In the genomic region with DNA sequence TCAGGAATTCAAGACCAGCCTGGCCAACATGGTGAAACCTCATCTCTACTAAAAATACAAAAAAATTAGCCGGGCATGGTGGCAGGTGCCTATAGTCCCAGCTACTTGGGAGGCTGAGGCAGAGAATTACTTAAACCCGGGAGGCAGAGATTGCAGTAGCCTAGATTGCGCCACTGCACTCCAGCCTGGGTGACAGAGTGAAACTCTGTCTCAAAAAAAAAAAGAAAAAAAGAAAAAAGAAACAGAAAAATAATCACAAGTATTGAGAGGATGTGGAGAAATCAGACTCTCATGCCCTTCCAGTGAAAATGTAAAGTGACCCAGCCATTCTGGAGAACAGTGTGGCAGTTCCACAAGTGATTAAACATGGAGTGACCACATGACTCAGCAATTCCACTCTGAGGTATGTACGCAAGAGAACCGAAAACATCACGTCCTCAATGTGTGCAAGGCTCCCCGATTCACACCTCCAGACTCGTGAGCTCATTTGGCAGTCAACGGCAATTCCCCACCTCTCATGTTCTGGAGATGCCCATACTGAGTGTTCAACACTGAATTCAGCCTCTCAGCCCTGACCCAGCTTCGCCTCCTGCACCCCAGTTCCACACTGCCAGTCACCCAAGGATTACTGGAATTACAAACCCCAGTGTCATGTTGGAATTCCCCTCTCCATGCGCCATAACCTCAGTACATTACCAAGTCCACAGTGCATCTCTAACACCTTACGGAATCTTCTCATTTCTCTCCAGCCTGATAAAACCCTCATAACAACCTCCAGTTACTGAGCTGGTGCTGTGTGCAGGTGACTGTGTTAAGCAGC, we compare ENCODE assay signal across 10 cellular contexts. TPM values are rescaled to one million over a fixed set of nuclear protein-coding genes. Genes with fewer than 3 reads are reported as not detected.
DNase-seq lines count a peak whose midpoint lies in the region; ATAC-seq and TF ChIP-seq lines count a peak whose summit lies in the region.
"Had no signal": no experiment of that assay in that cellular context is flagged by ENCODE, and none has a peak within 500 bp of the region (broad histone marks: within the 10 kb centered on the region; RNA-seq: fewer than 3 reads in every experiment).

No MANE protein-coding gene starts in this region.

- peak; percentile 95 for ATAC-seq in HG03442 (IDR thresholded peaks at IDR 0.05; ENCODE audit: unreplicated experiment)

- H3K9me3 ChIP-seq in breast epithelium, result no peaks in the 10 kb centered on the region
- H3K9me3 ChIP-seq: BLaER1 treated with 17β-estradiol and CSF1 and Interleukin-3, amounts not matched to agents 10 nM and 100 nM had no signal

- DNase-seq in activated effector memory CD4-positive, alpha-beta T cell treated with anti-CD3 and anti-CD28 coated beads, Interleukin-2, amount 50 U/mL, for 16 hours, result peak; percentile 79
- DNase-seq in activated effector memory CD4-positive, alpha-beta T cell treated with Interleukin-2 at 50 U/mL for 16 hours, result no peak
- DNase-seq in breast epithelium (ENCODE audit: low spot score in 2 of 2) (no peak), COR-L47 (lab: John Stamatoyannopoulos, UW) (no peak), NCI-H748 treated with DMSO at 0.1 percent for 48 hours (lab: John Stamatoyannopoulos, UW) (no peak), ecto neural progenitor cell (ENCODE audit: low spot score) (no peak)
- DNase-seq in stimulated activated CD4-positive, alpha-beta T cell treated with anti-CD3 and anti-CD28 coated beads, Interleukin-1b, Interleukin-23, amount 100 ng/mL, for 24 hours (ENCODE audit: low read depth in 4 of 4, low spot score in 1 of 4), result peak in 3 of 4 experiments; percentile 23 to 44 (median 33)

- H3K4me1 ChIP-seq in breast epithelium, result no peaks in the 10 kb centered on the region

- H3K4me3 ChIP-seq in breast epithelium, result no peak overlapping the region
- H3K4me3 ChIP-seq: BLaER1 treated with 17β-estradiol and CSF1 and Interleukin-3, amounts not matched to agents 10 nM and 100 nM; SK-N-MC had no signal

- no peaks in the 10 kb centered on the region for H3K27me3 ChIP-seq in breast epithelium
- H3K27me3 ChIP-seq: BLaER1 treated with 17β-estradiol and CSF1 and Interleukin-3, amounts not matched to agents 10 nM and 100 nM had no signal

- no peaks in the 10 kb centered on the region for H3K36me3 ChIP-seq in breast epithelium

- H3K27ac ChIP-seq in breast epithelium, result peak overlapping the region; percentile 50 to 71
- H3K27ac ChIP-seq: BLaER1 treated with 17β-estradiol and CSF1 and Interleukin-3, amounts not matched to agents 10 nM and 100 nM; SK-N-MC had no signal

- TF ChIP-seq POLR2A in breast epithelium (IDR thresholded peaks at IDR 0.05), result no peak

- TF ChIP-seq CTCF in breast epithelium (IDR thresholded peaks at IDR 0.05), result no peak

- intact Hi-C loops in breast epithelium (cut with DNase I; ENCODE audit: low total_unique reads), result loop anchor here (10.0 kb wide), 1 partner anchor 175 kb away; no protein-coding TSS in a partner anchor

RNA-seq across cellular contexts. Expression of gene ACOX3, which starts 21.1 kb away (rescaled TPM):
- 10 to 100 TPM; 24.0 to 69.4 (median 47.9) TPM for total RNA-seq in breast epithelium

RNA-seq across cellular contexts. Expression of gene TRMT44, which starts 21.1 kb away (rescaled TPM):
- total RNA-seq in breast epithelium, result 10 to 100 TPM; 24.6 to 47.7 (median 28.2) TPM

Comparison
In these comparisons a context has a peak if more than half of its experiments do, and no peak if none do; other contexts are left out.
1. DNase-seq: peak in activated effector memory CD4-positive, alpha-beta T cell treated with anti-CD3 and anti-CD28 coated beads, Interleukin-2, amount 50 U/mL, for 16 hours (single experiment) and stimulated activated CD4-positive, alpha-beta T cell treated with anti-CD3 and anti-CD28 coated beads, Interleukin-1b, Interleukin-23, amount 100 ng/mL, for 24 hours (3 of 4); none in activated effector memory CD4-positive, alpha-beta T cell treated with Interleukin-2 at 50 U/mL for 16 hours (single experiment), breast epithelium (0 of 2), COR-L47 (single experiment), NCI-H748 treated with DMSO at 0.1 percent for 48 hours (single experiment) and ecto neural progenitor cell (single experiment).